Comparison of ENCODE assay signal across 22 cellular contexts in the genomic region with DNA sequence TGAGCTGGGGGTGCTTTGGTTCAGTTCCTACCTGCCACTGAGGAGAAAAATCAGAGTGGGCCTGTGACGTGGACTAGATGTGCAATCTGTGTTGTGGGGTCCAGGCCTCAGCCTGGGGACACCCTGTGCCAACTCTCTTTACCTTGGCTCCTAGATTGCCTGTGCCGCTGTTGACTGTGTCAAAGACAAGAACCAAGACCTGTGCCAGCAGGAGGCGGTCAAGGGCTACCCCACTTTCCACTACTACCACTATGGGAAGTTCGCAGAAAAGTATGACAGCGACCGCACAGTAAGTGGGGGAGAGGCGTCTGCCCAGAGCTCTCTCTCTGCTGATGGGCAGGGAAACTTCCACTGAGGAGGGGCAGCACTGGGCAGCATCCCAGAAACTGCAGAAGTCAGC. TPM values are rescaled to one million over a fixed set of nuclear protein-coding genes. Genes with fewer than 3 reads are reported as not detected.
DNase-seq lines count a peak whose midpoint lies in the region; FAIRE-seq and TF ChIP-seq lines count a peak whose summit lies in the region.
"Had no signal": no experiment of that assay in that cellular context is flagged by ENCODE, and none has a peak within 500 bp of the region (broad histone marks: within the 10 kb centered on the region; RNA-seq: fewer than 3 reads in every experiment).

No MANE protein-coding gene starts in this region.

- H3K27ac Mint-ChIP-seq in neural crest cell (ENCODE audit: unreplicated experiment), result peak overlapping the region; percentile 43
- H3K27ac Mint-ChIP-seq: T-cell had no signal

- H3K4me2 ChIP-seq in Loucy (ENCODE audit: low read depth, low read length, poor library complexity, severe bottlenecking), result no peak overlapping the region

- peaks cover 6% of the 10 kb centered on the region for H3K9me3 Mint-ChIP-seq in neural crest cell

- no peak overlapping the region for H2AFZ ChIP-seq in Loucy (ENCODE audit: low read length)
- H2AFZ ChIP-seq: GM23248 had no signal

- no peaks in the 10 kb centered on the region for H3K4me1 ChIP-seq in Loucy (ENCODE audit: insufficient read depth, low read length, poor library complexity, severe bottlenecking)

- DNase-seq in GM12864 (ENCODE audit: low read depth), result no peak
- DNase-seq in bronchial epithelial cell (ENCODE audit: low read depth), result no peak
- DNase-seq in neural crest cell (ENCODE audit: low read depth, low spot score), result no peak
- no peak for DNase-seq in NCI-H1092 treated with DMSO at 0.1 percent for 48 hours (lab: John Stamatoyannopoulos, UW)
- DNase-seq in RKO (ENCODE audit: low spot score), result no peak
- DNase-seq in KG1 (lab: John Stamatoyannopoulos, UW), result no peak
- DNase-seq: activated CD4-positive, alpha-beta T cell treated with anti-CD3 and anti-CD28 coated beads for 4 hours; activated CD8-positive, alpha-beta memory T cell treated with anti-CD3 and anti-CD28 coated beads, Interleukin-2, amount 50 U/mL, for 48 hours; dermis blood vessel endothelial cell; foreskin melanocyte; GM23248; hippocampal formation; kidney; lower lobe of right lung; NCI-H1105 treated with DMSO at 0.1 percent for 48 hours; NCI-H526; stimulated activated CD4-positive, alpha-beta T cell treated with anti-CD3 and anti-CD28 coated beads, Interleukin-4, amount 100 ng/mL, for 1 hour; stimulated activated naive CD8-positive, alpha-beta T cell treated with anti-CD3 and anti-CD28 coated beads, Interleukin-15, Interleukin-2, amounts not matched to agents 100 U/mL and 50 U/mL, for 24 hours; T-cell; tibial artery had no signal

- peaks cover 20% of the 10 kb centered on the region for H3K36me3 Mint-ChIP-seq in neural crest cell (ENCODE audit: low read depth)

- H3K4me1 Mint-ChIP-seq in neural crest cell, result no peaks in the 10 kb centered on the region
- H3K4me1 Mint-ChIP-seq: T-cell had no signal

- H4K20me1 ChIP-seq in Loucy (ENCODE audit: insufficient read depth, low read length, poor library complexity, severe bottlenecking), result no peaks in the 10 kb centered on the region

- no peaks in the 10 kb centered on the region; the same call in 1 of the 2 replicates for H3K9me3 ChIP-seq in Loucy (ENCODE audit: insufficient read depth, low read depth, low read length)
- H3K9me3 ChIP-seq: lower lobe of right lung, tibial artery had no signal

- H3K9me2 ChIP-seq in Loucy (replicated peaks; ENCODE audit: low read depth, low read length), result no peaks in the 10 kb centered on the region

- no peaks in the 10 kb centered on the region for H3K27me3 ChIP-seq in Loucy (ENCODE audit: insufficient read depth, low read length, poor library complexity, severe bottlenecking)
- H3K27me3 ChIP-seq in bronchial epithelial cell (ENCODE audit: control insufficient read depth, insufficient read depth, low read length), result no peaks in the 10 kb centered on the region
- H3K27me3 ChIP-seq: tibial artery had no signal

- no peak overlapping the region for H3K9ac ChIP-seq in Loucy (ENCODE audit: low read depth, low read length, poor library complexity, severe bottlenecking)
- H3K9ac ChIP-seq: GM23248 had no signal

- no peak overlapping the region for H3K4me3 ChIP-seq in GM12864 (ENCODE audit: low read depth, low read length)
- no peak overlapping the region for H3K4me3 ChIP-seq in Loucy (ENCODE audit: low read length, poor library complexity, severe bottlenecking)
- no peak overlapping the region for H3K4me3 ChIP-seq in bronchial epithelial cell (ENCODE audit: low read depth, low read length)
- H3K4me3 ChIP-seq: GM23248, lower lobe of right lung, tibial artery had no signal

- no peaks in the 10 kb centered on the region for H3K27me3 Mint-ChIP-seq in neural crest cell (ENCODE audit: low read depth)
- H3K27me3 Mint-ChIP-seq: T-cell had no signal

- H3K4me3 Mint-ChIP-seq in neural crest cell, result no peak overlapping the region
- H3K4me3 Mint-ChIP-seq: T-cell had no signal

- peak; percentile 14 for TF ChIP-seq CTCF in GM12864 (IDR thresholded peaks at IDR 0.05; ENCODE audit: low read depth, low read length, missing control alignments)
- TF ChIP-seq CTCF in Loucy (conservative IDR thresholded peaks at IDR 0.05; ENCODE audit: low read length), result peak; percentile 23; the same call in 1 of the 2 replicates
- peak; percentile 1 for TF ChIP-seq CTCF in bronchial epithelial cell (IDR thresholded peaks at IDR 0.05; ENCODE audit: insufficient read depth, low read length, severe bottlenecking)
- no peak for TF ChIP-seq CTCF in neural crest cell (conservative IDR thresholded peaks at IDR 0.05)

- H3F3A ChIP-seq in Loucy (ENCODE audit: low read depth), result no peaks in the 10 kb centered on the region

- no peak for FAIRE-seq in bronchial epithelial cell (lab: Jason Lieb, UNC)
- FAIRE-seq: HTR-8/SVneo, kidney had no signal

- H3K79me2 ChIP-seq in Loucy (ENCODE audit: insufficient read depth, low read length), result no peaks in the 10 kb centered on the region

- H3K36me3 ChIP-seq in Loucy (ENCODE audit: insufficient read depth, low read length), result peaks cover 84% of the 10 kb centered on the region
- peaks cover 24% of the 10 kb centered on the region for H3K36me3 ChIP-seq in bronchial epithelial cell (ENCODE audit: control insufficient read depth, insufficient read depth, low read length)

RNA-seq across cellular contexts. Expression of a gene that starts 40.6 kb away (rescaled TPM):
- total RNA-seq in bronchial epithelial cell, result 44.0 and 44.8 TPM in 2 replicates
- 15.4 and 16.2 TPM in 2 replicates for total RNA-seq in neural crest cell
